Comparison of ENCODE assay signal across 8 cellular contexts in the genomic region with DNA sequence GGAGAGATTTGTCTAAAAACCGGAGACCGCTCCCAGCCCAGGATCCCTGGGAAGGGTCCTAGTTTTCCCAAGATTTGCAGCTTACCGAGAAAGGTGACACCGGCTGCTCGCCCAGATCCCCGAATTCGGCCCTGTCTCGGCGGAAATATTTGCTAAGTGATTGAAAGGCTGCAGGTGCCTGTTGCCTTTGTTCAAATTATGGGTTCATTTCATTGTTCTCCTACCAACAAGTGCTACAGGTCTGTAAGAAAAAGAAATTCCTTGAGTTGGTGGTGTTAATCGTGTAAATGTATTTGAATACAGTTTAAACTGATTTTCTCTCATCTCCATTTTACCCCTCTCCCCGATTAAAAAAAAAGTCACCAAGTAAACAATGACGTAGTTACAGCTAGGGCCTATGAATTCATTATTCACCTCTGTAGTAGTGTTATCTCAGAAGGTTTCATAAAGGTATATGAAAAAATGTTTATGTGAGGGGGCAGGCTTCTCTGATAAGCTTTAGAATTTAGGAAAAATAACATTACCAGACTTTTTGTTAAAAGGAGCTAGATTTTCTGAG.
A peak's percentile ranks its signal among the peaks of the same experiment; 100 is the strongest.
DNase-seq lines count a peak whose midpoint lies in the region; TF ChIP-seq lines count a peak whose summit lies in the region.

No MANE protein-coding gene starts in this region.

- H3K9ac ChIP-seq in subcutaneous abdominal adipose tissue (ENCODE audit: low read length in 5 of 5), result peak overlapping the region; percentile 78 to 92 (median 90)

- no peak for TF ChIP-seq CTCF in astrocyte of the cerebellum (IDR thresholded peaks at IDR 0.05; ENCODE audit: low read depth, low read length, missing control alignments)

- peak; percentile 57 for DNase-seq in NCI-H510A treated with DMSO at 0.1 percent for 48 hours (lab: John Stamatoyannopoulos, UW)
- DNase-seq in NCI-H510A (lab: John Stamatoyannopoulos, UW), result no peak
- peak; percentile 36 for DNase-seq in NCI-H2171 (lab: John Stamatoyannopoulos, UW)
- no peak for DNase-seq in astrocyte of the cerebellum (ENCODE audit: low read depth)
- DNase-seq in kidney glomerular epithelial cell (lab: John Stamatoyannopoulos, UW), result peak; percentile 47
- DNase-seq in SIG-M5 (lab: John Stamatoyannopoulos, UW), result no peak
- no peak for DNase-seq in activated effector memory CD4-positive, alpha-beta T cell treated with anti-CD3 and anti-CD28 coated beads, Interleukin-2, amount 50 U/mL, for 16 hours

- H3K36me3 ChIP-seq in subcutaneous abdominal adipose tissue (ENCODE audit: control insufficient read depth in 5 of 5, insufficient read depth in 5 of 5, low read length in 5 of 5), result no peaks in the 10 kb centered on the region

- in situ Hi-C loops in astrocyte of the cerebellum (cut with HindIII; ENCODE audit: low sequenced_read_pairs), result no loop called here

- peaks cover 0 to 37% (median 26%) of the 10 kb centered on the region in 5 donors for H3K4me1 ChIP-seq in subcutaneous abdominal adipose tissue (ENCODE audit: control insufficient read depth in 5 of 5, insufficient read depth in 5 of 5, low read length in 5 of 5)

- H3K4me3 ChIP-seq in astrocyte of the cerebellum (ENCODE audit: low read depth, low read length), result peak overlapping the region; percentile 80
- peak overlapping the region; percentile 85 to 95 (median 94) for H3K4me3 ChIP-seq in subcutaneous abdominal adipose tissue (ENCODE audit: low read depth in 1 of 5, low read length in 5 of 5)

- no peaks in the 10 kb centered on the region for H3K9me3 ChIP-seq in subcutaneous abdominal adipose tissue (ENCODE audit: control insufficient read depth in 5 of 5, low read length in 5 of 5)

- peak overlapping the region; percentile 85 for H3K27ac ChIP-seq in subcutaneous abdominal adipose tissue (ENCODE audit: low read depth, low read length)

- H3K27me3 ChIP-seq in subcutaneous abdominal adipose tissue (ENCODE audit: control insufficient read depth in 5 of 5, insufficient read depth in 4 of 5, low read length in 5 of 5), result no peaks in the 10 kb centered on the region

Comparison
In these comparisons a context has a peak if more than half of its experiments do, and no peak if none do; other contexts are left out.
1. DNase-seq: peak in NCI-H510A treated with DMSO at 0.1 percent for 48 hours (single experiment), NCI-H2171 (single experiment) and kidney glomerular epithelial cell (single experiment); none in NCI-H510A (single experiment), astrocyte of the cerebellum (single experiment), SIG-M5 (single experiment) and activated effector memory CD4-positive, alpha-beta T cell treated with anti-CD3 and anti-CD28 coated beads, Interleukin-2, amount 50 U/mL, for 16 hours (single experiment).